8 cellular contexts compared by ENCODE assay signal in genomic region chr11:67117667-67118058, GRCh38. TPM values are rescaled to one million over a fixed set of nuclear protein-coding genes. Genes with fewer than 3 reads are reported as not detected.
DNase-seq lines count a peak whose midpoint lies in the region; TF ChIP-seq lines count a peak whose summit lies in the region.

No MANE protein-coding gene starts in this region.

- no peaks in the 10 kb centered on the region for H3K27me3 ChIP-seq in ACC112 (ENCODE audit: insufficient read depth, low read length)
- no peaks in the 10 kb centered on the region for H3K27me3 ChIP-seq in HL-60 (ENCODE audit: insufficient read depth, poor library complexity, severe bottlenecking)
- no peaks in the 10 kb centered on the region for H3K27me3 ChIP-seq in esophagus (ENCODE audit: control insufficient read depth in 1 of 2, insufficient read depth in 2 of 2, low read length in 2 of 2)
- no peaks in the 10 kb centered on the region for H3K27me3 ChIP-seq in uterus
- no peaks in the 10 kb centered on the region for H3K27me3 ChIP-seq in SJCRH30

- no peaks in the 10 kb centered on the region for H3K9me3 Mint-ChIP-seq in nephron progenitor cell

- H3K36me3 Mint-ChIP-seq in nephron progenitor cell (ENCODE audit: low read depth) = no peaks in the 10 kb centered on the region

- H3K4me3 Mint-ChIP-seq in nephron progenitor cell = peak overlapping the region; percentile 77

- peak in 1 of 2 donors; percentile 9 for TF ChIP-seq POLR2A in uterus (IDR thresholded peaks at IDR 0.05)

- H3K27ac ChIP-seq in ACC112 (ENCODE audit: low read depth, low read length) = no peak overlapping the region
- peak overlapping the region; percentile 18; the same call in 1 of the 2 replicates for H3K27ac ChIP-seq in HL-60 (replicated peaks)
- peak overlapping the region; percentile 95 to 99 for H3K27ac ChIP-seq in esophagus (ENCODE audit: low read depth in 2 of 2, low read length in 1 of 2)
- peak overlapping the region; percentile 95 to 99 for H3K27ac ChIP-seq in uterus
- no peak overlapping the region for H3K27ac ChIP-seq in SJCRH30

- H3K4me1 Mint-ChIP-seq in nephron progenitor cell = peaks cover 39% of the 10 kb centered on the region

- H3K4me1 ChIP-seq in ACC112 (ENCODE audit: control insufficient read depth, insufficient read depth, low read length, unreplicated experiment) = no peaks in the 10 kb centered on the region
- H3K4me1 ChIP-seq in esophagus (ENCODE audit: control insufficient read depth in 2 of 2, insufficient read depth in 2 of 2, low read length in 1 of 2) = peaks cover 0 to 4% of the 10 kb centered on the region in 2 donors
- peaks cover 0 to 4% of the 10 kb centered on the region in 2 donors for H3K4me1 ChIP-seq in uterus
- no peaks in the 10 kb centered on the region for H3K4me1 ChIP-seq in SJCRH30

- DNase-seq in HL-60 (ENCODE audit: low read depth in 1 of 2, low spot score in 1 of 2) (no peak), activated T-cell treated with anti-CD3 and anti-CD28 coated beads for 24 hours (ENCODE audit: low read depth) (peak; percentile 22), nephron progenitor cell (peak; percentile 54), uterus (peak; percentile 36 to 41), NCI-H1694 (lab: John Stamatoyannopoulos, UW) (no peak), SJCRH30 (no peak)

- H3K27me3 Mint-ChIP-seq in nephron progenitor cell (ENCODE audit: low read depth, poor library complexity) = peaks cover 9% of the 10 kb centered on the region

- peaks cover 35% of the 10 kb centered on the region for H3K79me2 ChIP-seq in ACC112 (ENCODE audit: control insufficient read depth, insufficient read depth, low read length, unreplicated experiment)

- intact Hi-C loops in uterus (cut with DNase I; ENCODE audit: low total_unique reads) = no loop called here

- H3K9me3 ChIP-seq in esophagus (ENCODE audit: control insufficient read depth in 2 of 2, insufficient read depth in 1 of 2, low read depth in 1 of 2, low read length in 1 of 2) (no peaks in the 10 kb centered on the region), uterus (no peaks in the 10 kb centered on the region), SJCRH30 (replicated peaks) (no peaks in the 10 kb centered on the region)

- H3K36me3 ChIP-seq in ACC112 (ENCODE audit: insufficient read depth, low read length) (no peaks in the 10 kb centered on the region), esophagus (ENCODE audit: control insufficient read depth in 2 of 2, insufficient read depth in 2 of 2, low read length in 1 of 2) (no peaks in the 10 kb centered on the region), uterus (no peaks in the 10 kb centered on the region), SJCRH30 (no peaks in the 10 kb centered on the region)

- H3K4me3 ChIP-seq in ACC112 (ENCODE audit: low read depth, low read length) (0 out of 2 replicates have a peak overlapping the region, but pooled peaks have one; percentile 1), HL-60 (replicated peaks; ENCODE audit: insufficient read depth, low read length) (no peak overlapping the region), esophagus (ENCODE audit: low read depth in 1 of 2, low read length in 2 of 2) (peak overlapping the region; percentile 65 to 68), uterus (peak overlapping the region in 1 of 2 donors; percentile 65), SJCRH30 (no peak overlapping the region)

- TF ChIP-seq CTCF in HL-60 (IDR thresholded peaks at IDR 0.05; ENCODE audit: insufficient read depth, low read length) (no peak), nephron progenitor cell (IDR thresholded peaks at IDR 0.05) (no peak), uterus (IDR thresholded peaks at IDR 0.05) (no peak)

- WGBS in esophagus, 2 donors = 6 to 17% methylated on average over 30 to 44 of the region's 44 CpGs

- H2AFZ ChIP-seq in ACC112 (ENCODE audit: low read length, unreplicated experiment) = peak overlapping the region; percentile 76

- H3K27ac Mint-ChIP-seq in nephron progenitor cell = peak overlapping the region; percentile 94

RNA-seq across cellular contexts. Expression of gene KDM2A, which starts 1.4 kb away (rescaled TPM):
- polyA plus RNA-seq in esophagus = 10 to 100 TPM; 36.8 to 54.9 TPM
- 10 to 100 TPM; 48.2 to 94.9 (median 73.5) TPM for total RNA-seq in uterus
- 32.2 and 33.7 TPM in 2 replicates for total RNA-seq in SJCRH30 (2014; rRNA removed; shearing (Covaris generic))

Comparison
In these comparisons a context has a peak if more than half of its experiments do, and no peak if none do; other contexts are left out.
1. H3K27ac ChIP-seq: peak in HL-60 (single experiment), esophagus (2 of 2) and uterus (2 of 2); none in ACC112 (single experiment) and SJCRH30 (single experiment).
2. H3K4me3 ChIP-seq: peak in ACC112 (single experiment) and esophagus (2 of 2); none in HL-60 (single experiment) and SJCRH30 (single experiment).
3. DNase-seq: peak in activated T-cell treated with anti-CD3 and anti-CD28 coated beads for 24 hours (single experiment), nephron progenitor cell (single experiment) and uterus (2 of 2); none in HL-60 (0 of 2), NCI-H1694 (single experiment) and SJCRH30 (0 of 2).